In genomic region chr2:63614983-63615945, GRCh38 we compare ENCODE assay signal across 10 cellular contexts. TPM values are rescaled to one million over a fixed set of nuclear protein-coding genes. Genes with fewer than 3 reads are reported as not detected.
DNase-seq lines count a peak whose midpoint lies in the region; ATAC-seq, FAIRE-seq and TF ChIP-seq lines count a peak whose summit lies in the region.
"Had no signal": no experiment of that assay in that cellular context is flagged by ENCODE, and none has a peak within 500 bp of the region (broad histone marks: within the 10 kb centered on the region; RNA-seq: fewer than 3 reads in every experiment).

No MANE protein-coding gene starts in this region.

- TF ChIP-seq CTCF in transverse colon (IDR thresholded peaks at IDR 0.05): no peak

- H3K27me3 ChIP-seq in GM23248 (replicated peaks; ENCODE audit: insufficient read depth): no peaks in the 10 kb centered on the region
- H3K27me3 ChIP-seq in neuron (ENCODE audit: insufficient read depth, low read length): no peaks in the 10 kb centered on the region
- H3K27me3 ChIP-seq in transverse colon: no peaks in the 10 kb centered on the region
- H3K27me3 ChIP-seq: ovary had no signal

- H3K9me2 ChIP-seq in GM23248 (ENCODE audit: insufficient read depth): no peaks in the 10 kb centered on the region

- H3K9me3 ChIP-seq in GM23248 (ENCODE audit: low read depth): no peaks in the 10 kb centered on the region
- peaks cover 2% of the 10 kb centered on the region for H3K9me3 ChIP-seq in neuron (ENCODE audit: low read length)
- H3K9me3 ChIP-seq in transverse colon: no peaks in the 10 kb centered on the region
- H3K9me3 ChIP-seq: ovary had no signal

- peak; percentile 47 for ATAC-seq in esophagus mucosa

- DNase-seq in GM23248: peak; percentile 27
- peak; percentile 38 for DNase-seq in RCC 7860 (ENCODE audit: low spot score)
- no peak for DNase-seq in transverse colon
- DNase-seq in NCI-H2171 treated with DMSO at 0.1 percent for 48 hours (lab: John Stamatoyannopoulos, UW): no peak
- no peak for DNase-seq in stimulated activated CD4-positive, alpha-beta T cell treated with anti-CD3 and anti-CD28 coated beads, Interleukin-4, amount 100 ng/mL, for 1 hour
- DNase-seq in RKO (ENCODE audit: low spot score): no peak
- DNase-seq: ovary had no signal

- no peak for TF ChIP-seq POLR2A in transverse colon (IDR thresholded peaks at IDR 0.05)

- H4K20me1 ChIP-seq in GM23248 (ENCODE audit: insufficient read depth): no peaks in the 10 kb centered on the region

- peaks cover 14% of the 10 kb centered on the region; the same call in 1 of the 2 replicates for H3F3A ChIP-seq in GM23248 (ENCODE audit: insufficient read depth)

- peak overlapping the region; percentile 43 for H2AFZ ChIP-seq in GM23248
- peak overlapping the region; percentile 65 for H2AFZ ChIP-seq in neuron (ENCODE audit: low read depth, low read length)

- TF ChIP-seq EP300 in transverse colon (IDR thresholded peaks at IDR 0.05; ENCODE audit: low read depth): no peak

- H3K79me2 ChIP-seq in GM23248 (ENCODE audit: insufficient read depth): no peaks in the 10 kb centered on the region

- in situ Hi-C loops in GM23248 (cut with MboI) (no loop called here), transverse colon (cut with MboI; ENCODE audit: low pct_ligation_motif_present in 1 of 4, low pct_unique_long_range_greater_than_20kb in 1 of 4, low sequenced_read_pairs in 3 of 4) (no loop called here)

- H3K4me3 ChIP-seq in GM23248 (no peak overlapping the region), neuron (ENCODE audit: low read length) (no peak overlapping the region), transverse colon (no peak overlapping the region)
- H3K4me3 ChIP-seq: ovary had no signal

- H3K4me1 ChIP-seq in GM23248 (ENCODE audit: insufficient read depth): peaks cover 19% of the 10 kb centered on the region
- H3K4me1 ChIP-seq in neuron (ENCODE audit: insufficient read depth, low read length): peaks cover 18% of the 10 kb centered on the region
- no peaks in the 10 kb centered on the region for H3K4me1 ChIP-seq in transverse colon

- 72 to 76% methylated on average over 9 of the region's 9 CpGs for WGBS in GM23248 (ENCODE audit: low coverage in 1 of 2, low lambda C conversion rate in 2 of 2, missing lambda C conversion rate in 2 of 2), 2 experiments
- WGBS in transverse colon (ENCODE audit: low coverage in 1 of 2), 2 donors: 55 to 68% methylated on average over 4 to 9 of the region's 9 CpGs

- no peak for FAIRE-seq in RCC 7860 (lab: Jason Lieb, UNC)
- FAIRE-seq: frontal cortex had no signal

- intact Hi-C loops in transverse colon (cut with DNase I; ENCODE audit: low total_unique reads): no loop called here

- H3K36me3 ChIP-seq in GM23248 (ENCODE audit: low read depth) (no peaks in the 10 kb centered on the region), neuron (ENCODE audit: insufficient read depth, low read length) (no peaks in the 10 kb centered on the region), transverse colon (no peaks in the 10 kb centered on the region)
- H3K36me3 ChIP-seq: ovary had no signal

- H3K27ac ChIP-seq in GM23248 (no peak overlapping the region), transverse colon (no peak overlapping the region)
- H3K27ac ChIP-seq: ovary had no signal

- peak overlapping the region; percentile 37 for H3K4me2 ChIP-seq in GM23248 (ENCODE audit: unreplicated experiment)

- no peak overlapping the region for H3K9ac ChIP-seq in GM23248

RNA-seq across cellular contexts. Expression of gene MDH1, which starts 26.5 kb away (rescaled TPM):
- 121 and 158 TPM in 2 replicates for total RNA-seq in GM23248 (2014; rRNA removed; shearing (Covaris generic))
- polyA plus RNA-seq in GM23248 (2016; fragmentation: Nextera tagmentation; extraction: Ambion mirVana): 268 and 278 TPM in 2 replicates
- 123 TPM for total RNA-seq in esophagus mucosa
- total RNA-seq in transverse colon: 100 to 1,000 TPM in 3 of 4 donors, 10 to 100 TPM in 1; 55.5 to 179 (median 141) TPM

RNA-seq across cellular contexts. Expression of gene WDPCP, which starts 27.0 kb away (rescaled TPM):
- total RNA-seq in GM23248 (2014; rRNA removed; shearing (Covaris generic)): 8.1 and 10.2 TPM in 2 replicates
- polyA plus RNA-seq in GM23248 (2016; fragmentation: Nextera tagmentation; extraction: Ambion mirVana): 5.3 and 6.0 TPM in 2 replicates
- total RNA-seq in esophagus mucosa (5.3 TPM), transverse colon (10 to 100 TPM in 2 of 4 donors, 1 to 10 TPM in 2; 2.6 to 15.5 (median 10.9) TPM)

Comparison
In these comparisons a context has a peak if more than half of its experiments do, and no peak if none do; other contexts are left out.
1. DNase-seq: peak in GM23248 (single experiment) and RCC 7860 (single experiment); none in transverse colon (single experiment), NCI-H2171 treated with DMSO at 0.1 percent for 48 hours (single experiment), stimulated activated CD4-positive, alpha-beta T cell treated with anti-CD3 and anti-CD28 coated beads, Interleukin-4, amount 100 ng/mL, for 1 hour (single experiment) and RKO (single experiment).